Comparison of ENCODE assay signal across 29 cellular contexts in genomic region chrX:44105228-44105913, GRCh38.
DNase-seq lines count a peak whose midpoint lies in the region; ATAC-seq and TF ChIP-seq lines count a peak whose summit lies in the region.
"Had no signal": no experiment of that assay in that cellular context is flagged by ENCODE, and none has a peak within 500 bp of the region (broad histone marks: within the 10 kb centered on the region; RNA-seq: fewer than 3 reads in every experiment).

No MANE protein-coding gene starts in this region.

- DNase-seq in DMS53 (lab: John Stamatoyannopoulos, UW) (peak; percentile 20), DMS53 treated with DMSO at 0.1 percent for 48 hours (lab: John Stamatoyannopoulos, UW; ENCODE audit: unreplicated experiment) (no peak), HT-29 (ENCODE audit: low spot score) (peak; percentile 15), WERI-Rb-1 (peak; percentile 22), iPS-NIHi11 (ENCODE audit: low spot score) (peak; percentile 3), left ventricle myocardium inferior (no peak)
- DNase-seq in effector memory CD4-positive, alpha-beta T cell: no peak
- DNase-seq: 8988T; activated B cell treated with CpG ODN at 0.5 μM for 24 hours; activated CD4-positive, alpha-beta T cell treated with anti-CD3 and anti-CD28 coated beads, Interleukin-2, amount 50 U/mL, for 4 hours; AML-193; CD8-positive, alpha-beta memory T cell; DMS79 treated with DMSO at 0.1 percent for 48 hours; HCEC 1CT; immature natural killer cell; MG63; midbrain; NCI-H2081; NCI-H446 treated with DMSO at 0.1 percent for 48 hours; ovary; retina; stimulated activated CD4-positive, alpha-beta T cell treated with anti-CD3 and anti-CD28 coated beads, Interleukin-2, amount 100 ng/mL, for 48 hours had no signal

- H3K27me3 ChIP-seq in WERI-Rb-1 (ENCODE audit: insufficient read depth, low read depth, severe bottlenecking): peaks cover 4% of the 10 kb centered on the region
- H3K27me3 ChIP-seq in left ventricle myocardium inferior (ENCODE audit: low read depth): no peaks in the 10 kb centered on the region
- H3K27me3 ChIP-seq in effector memory CD4-positive, alpha-beta T cell (replicated peaks; ENCODE audit: control insufficient read depth, insufficient read depth, low read length, poor library complexity, severe bottlenecking): no peaks in the 10 kb centered on the region
- H3K27me3 ChIP-seq: MG63, ovary, suprapubic skin had no signal

- H3K36me3 ChIP-seq in WERI-Rb-1 (no peaks in the 10 kb centered on the region), left ventricle myocardium inferior (no peaks in the 10 kb centered on the region)
- no peaks in the 10 kb centered on the region for H3K36me3 ChIP-seq in effector memory CD4-positive, alpha-beta T cell (ENCODE audit: control insufficient read depth, insufficient read depth, low read length)
- H3K36me3 ChIP-seq: MG63, ovary, suprapubic skin had no signal

- TF ChIP-seq CTCF in WERI-Rb-1 (IDR thresholded peaks at IDR 0.05; ENCODE audit: low read depth, low read length) (no peak), left ventricle myocardium inferior (IDR thresholded peaks at IDR 0.05; ENCODE audit: borderline replicate concordance) (no peak)

- no peaks in the 10 kb centered on the region for H3K9me3 ChIP-seq in WERI-Rb-1 (ENCODE audit: severe bottlenecking)
- no peaks in the 10 kb centered on the region for H3K9me3 ChIP-seq in left ventricle myocardium inferior (replicated peaks)
- no peaks in the 10 kb centered on the region for H3K9me3 ChIP-seq in effector memory CD4-positive, alpha-beta T cell (ENCODE audit: control insufficient read depth, low read length)
- H3K9me3 ChIP-seq: MG63, ovary, suprapubic skin had no signal

- H3K4me3 ChIP-seq in WERI-Rb-1 (ENCODE audit: low read depth, low read length) (no peak overlapping the region), left ventricle myocardium inferior (no peak overlapping the region)
- no peak overlapping the region for H3K4me3 ChIP-seq in effector memory CD4-positive, alpha-beta T cell (ENCODE audit: insufficient read depth, low read depth, low read length, poor library complexity, severe bottlenecking)
- H3K4me3 ChIP-seq: GM12878, MG63, ovary, suprapubic skin had no signal

- no peaks in the 10 kb centered on the region for H3K4me1 ChIP-seq in left ventricle myocardium inferior
- H3K4me1 ChIP-seq in effector memory CD4-positive, alpha-beta T cell (ENCODE audit: control insufficient read depth, insufficient read depth, low read length, poor library complexity, severe bottlenecking): no peaks in the 10 kb centered on the region
- H3K4me1 ChIP-seq: suprapubic skin had no signal

- H3K27ac ChIP-seq in WERI-Rb-1 (no peak overlapping the region), left ventricle myocardium inferior (replicated peaks) (no peak overlapping the region)
- H3K27ac ChIP-seq in effector memory CD4-positive, alpha-beta T cell (ENCODE audit: insufficient read depth, low read length, poor library complexity, severe bottlenecking): no peak overlapping the region
- H3K27ac ChIP-seq: ovary, RWPE1, suprapubic skin had no signal

- intact Hi-C loops in left ventricle myocardium inferior (cut with micrococcal nuclease): no loop called here

- ATAC-seq in GM18873 (IDR thresholded peaks at IDR 0.05; ENCODE audit: low FRiP score, unreplicated experiment): no peak
- ATAC-seq: GM12878; left lobe of liver; natural killer cell treated with Interleukin-12 subunit alpha and Interleukin-12 subunit beta and Interleukin-15 and Interleukin-18, amount 100 ng/mL, for 72 hours; stimulated activated effector memory CD8-positive, alpha-beta T cell treated with anti-CD3 and anti-CD28 coated beads, Interleukin-12 subunit alpha, Interleukin-12 subunit beta, amount 100 ng/mL, for 72 hours had no signal

Comparison
In these comparisons a context has a peak if more than half of its experiments do, and no peak if none do; other contexts are left out.
1. DNase-seq: peak in DMS53 (single experiment), HT-29 (single experiment), WERI-Rb-1 (single experiment) and iPS-NIHi11 (single experiment); none in DMS53 treated with DMSO at 0.1 percent for 48 hours (single experiment), left ventricle myocardium inferior (single experiment) and effector memory CD4-positive, alpha-beta T cell (0 of 3).